35 cellular contexts compared by ENCODE assay signal in genomic region chr15:82980986-82981385, GRCh38.
"Had no signal": no experiment of that assay in that cellular context is flagged by ENCODE, and none has a peak within 500 bp of the region (broad histone marks: within the 10 kb centered on the region; RNA-seq: fewer than 3 reads in every experiment).

No MANE protein-coding gene starts in this region.

- H3K36me3 ChIP-seq: ascending aorta had no signal

- H3K27ac ChIP-seq: ascending aorta, VCaP had no signal

- H3K27me3 Mint-ChIP-seq: activated B cell treated with CpG ODN at 0.5 μM for 24 hours; activated CD4-positive, alpha-beta memory T cell treated with anti-CD3 and anti-CD28 coated beads, Interleukin-2, amount 10 ng/mL, durations not matched to agents 7 days and 5 days; activated CD4-positive, alpha-beta T cell treated with anti-CD3 and anti-CD28 coated beads for 36 hours; activated CD4-positive, alpha-beta T cell treated with anti-CD3 and anti-CD28 coated beads, Interleukin-2, amount 10 ng/mL, durations not matched to agents 7 days and 5 days; activated CD8-positive, alpha-beta memory T cell treated with anti-CD3 and anti-CD28 coated beads, Interleukin-2, amount 10 ng/mL, durations not matched to agents 7 days and 5 days; activated naive CD4-positive, alpha-beta T cell treated with anti-CD3 and anti-CD28 coated beads, Interleukin-2, amount 10 ng/mL, durations not matched to agents 7 days and 5 days; activated naive CD4-positive, alpha-beta T cell treated with anti-CD3 and anti-CD28 coated beads, Interleukin-2, amount 50 U/mL, for 24 hours; activated naive CD8-positive, alpha-beta T cell; activated naive CD8-positive, alpha-beta T cell treated with anti-CD3 and anti-CD28 coated beads, Interleukin-2, amount 10 ng/mL, durations not matched to agents 7 days and 5 days; activated naive CD8-positive, alpha-beta T cell treated with anti-CD3 and anti-CD28 coated beads, Interleukin-2, amount 50 U/mL, for 24 hours; activated T-cell treated with anti-CD3 and anti-CD28 coated beads, Interleukin-2, amount 50 U/mL, for 24 hours; central memory CD8-positive, alpha-beta T cell had no signal

- H3K27me3 ChIP-seq: ascending aorta had no signal

- ATAC-seq: activated CD4-positive, alpha-beta T cell treated with anti-CD3 and anti-CD28 coated beads for 36 hours; activated CD4-positive, CD25-positive, alpha-beta regulatory T cell treated with anti-CD3 and anti-CD28 coated beads, Interleukin-2, amount 50 U/mL, for 24 hours; activated CD8-positive, alpha-beta memory T cell treated with anti-CD3 and anti-CD28 coated beads, Interleukin-2, amount 10 ng/mL, durations not matched to agents 7 days and 5 days; activated CD8-positive, alpha-beta T cell treated with anti-CD3 and anti-CD28 coated beads, Interleukin-2, amount 10 ng/mL, durations not matched to agents 7 days and 5 days; activated naive CD8-positive, alpha-beta T cell treated with anti-CD3 and anti-CD28 coated beads, Interleukin-2, amount 50 U/mL, for 24 hours had no signal

- H3K36me3 Mint-ChIP-seq: activated naive CD4-positive, alpha-beta T cell treated with anti-CD3 and anti-CD28 coated beads, Interleukin-2, amount 50 U/mL, for 24 hours had no signal

- H3K9me3 Mint-ChIP-seq: activated B cell treated with CpG ODN at 0.5 μM for 24 hours; activated CD4-positive, alpha-beta memory T cell treated with anti-CD3 and anti-CD28 coated beads, Interleukin-2, amount 10 ng/mL, durations not matched to agents 7 days and 5 days; activated CD4-positive, alpha-beta T cell treated with anti-CD3 and anti-CD28 coated beads, Interleukin-2, amount 10 ng/mL, durations not matched to agents 7 days and 5 days; activated naive CD4-positive, alpha-beta T cell treated with anti-CD3 and anti-CD28 coated beads, Interleukin-2, amount 10 ng/mL, durations not matched to agents 7 days and 5 days; activated naive CD4-positive, alpha-beta T cell treated with anti-CD3 and anti-CD28 coated beads, Interleukin-2, amount 50 U/mL, for 24 hours; activated naive CD8-positive, alpha-beta T cell treated with anti-CD3 and anti-CD28 coated beads, Interleukin-2, amount 10 ng/mL, durations not matched to agents 7 days and 5 days; activated naive CD8-positive, alpha-beta T cell treated with anti-CD3 and anti-CD28 coated beads, Interleukin-2, amount 50 U/mL, for 24 hours; activated T-cell treated with anti-CD3 and anti-CD28 coated beads, Interleukin-2, amount 50 U/mL, for 24 hours; activated T-helper 2 cell treated with anti-CD3 and anti-CD28 coated beads, Interferon-gamma antibody, Interleukin-2, Interleukin-4, amounts not matched to agents 10 μg/mL and 5 μg/mL and 100 μg/mL, durations not matched to agents 14 hours and 24 hours and 36 hours; central memory CD8-positive, alpha-beta T cell; T-helper 1 cell treated with Interleukin-12 subunit alpha and Interleukin-12 subunit beta and Interleukin-4 antibody, amounts not matched to agents 30 μg/mL and 1 μg/mL, for 36 hours; T-helper 2 cell treated with Interferon-gamma antibody and Interleukin-4, amounts not matched to agents 5 μg/mL and 100 μg/mL, for 36 hours had no signal

- DNase-seq: activated B cell treated with CpG ODN at 0.5 μM for 24 hours; activated CD4-positive, alpha-beta memory T cell treated with anti-CD3 and anti-CD28 coated beads, Interleukin-2, amount 10 ng/mL, durations not matched to agents 7 days and 5 days; activated CD4-positive, alpha-beta T cell treated with anti-CD3 and anti-CD28 coated beads for 1 hour; activated CD4-positive, alpha-beta T cell treated with anti-CD3 and anti-CD28 coated beads for 36 hours; activated CD4-positive, alpha-beta T cell treated with anti-CD3 and anti-CD28 coated beads for 48 hours; activated CD4-positive, alpha-beta T cell treated with anti-CD3 and anti-CD28 coated beads, Interleukin-2, amount 10 ng/mL, durations not matched to agents 7 days and 5 days; activated CD4-positive, alpha-beta T cell treated with anti-CD3 and anti-CD28 coated beads, Interleukin-2, amount 50 U/mL, for 48 hours; activated CD8-positive, alpha-beta memory T cell treated with anti-CD3 and anti-CD28 coated beads for 24 hours; activated CD8-positive, alpha-beta memory T cell treated with anti-CD3 and anti-CD28 coated beads, Interleukin-2, amount 10 ng/mL, durations not matched to agents 7 days and 5 days; activated CD8-positive, alpha-beta memory T cell treated with anti-CD3 and anti-CD28 coated beads, Interleukin-2, amount 50 U/mL, for 48 hours; activated CD8-positive, alpha-beta T cell treated with anti-CD3 and anti-CD28 coated beads, Interleukin-2, amount 10 ng/mL, durations not matched to agents 7 days and 5 days; activated effector memory CD4-positive, alpha-beta T cell treated with Interleukin-2 at 50 U/mL for 16 hours; activated gamma-delta T cell; activated naive CD4-positive, alpha-beta T cell treated with anti-CD3 and anti-CD28 coated beads, Interleukin-2, amount 10 ng/mL, durations not matched to agents 7 days and 5 days; activated naive CD4-positive, alpha-beta T cell treated with Interleukin-2 at 50 U/mL for 16 hours; activated naive CD8-positive, alpha-beta T cell treated with anti-CD3 and anti-CD28 coated beads, Interleukin-2, amount 10 ng/mL, durations not matched to agents 7 days and 5 days; activated naive CD8-positive, alpha-beta T cell treated with anti-CD3 and anti-CD28 coated beads, Interleukin-2, amount 50 U/mL, for 24 hours; activated T-cell treated with anti-CD3 and anti-CD28 coated beads, Interleukin-2, amount 50 U/mL, for 24 hours; activated T-cell treated with anti-CD3 and anti-CD28 coated beads, Interleukin-2, amount 50 U/mL, for 48 hours; amygdala; anterior cingulate cortex; caudate nucleus; cerebellar nuclear complex; T-helper 1 cell; T-helper 9 cell had no signal

- H3K27ac Mint-ChIP-seq: activated B cell treated with CpG ODN at 0.5 μM for 24 hours; activated CD4-positive, alpha-beta memory T cell treated with anti-CD3 and anti-CD28 coated beads, Interleukin-2, amount 10 ng/mL, durations not matched to agents 7 days and 5 days; activated CD4-positive, alpha-beta T cell treated with anti-CD3 and anti-CD28 coated beads for 36 hours; activated CD4-positive, alpha-beta T cell treated with anti-CD3 and anti-CD28 coated beads, Interleukin-2, amount 10 ng/mL, durations not matched to agents 7 days and 5 days; activated CD8-positive, alpha-beta memory T cell treated with anti-CD3 and anti-CD28 coated beads, Interleukin-2, amount 10 ng/mL, durations not matched to agents 7 days and 5 days; activated CD8-positive, alpha-beta T cell treated with anti-CD3 and anti-CD28 coated beads, Interleukin-2, amount 10 ng/mL, durations not matched to agents 7 days and 5 days; activated naive CD4-positive, alpha-beta T cell treated with anti-CD3 and anti-CD28 coated beads, Interleukin-2, amount 10 ng/mL, durations not matched to agents 7 days and 5 days; activated naive CD4-positive, alpha-beta T cell treated with anti-CD3 and anti-CD28 coated beads, Interleukin-2, amount 50 U/mL, for 24 hours; activated naive CD8-positive, alpha-beta T cell; activated naive CD8-positive, alpha-beta T cell treated with anti-CD3 and anti-CD28 coated beads, Interleukin-2, amount 10 ng/mL, durations not matched to agents 7 days and 5 days; activated naive CD8-positive, alpha-beta T cell treated with anti-CD3 and anti-CD28 coated beads, Interleukin-2, amount 50 U/mL, for 24 hours; activated T-cell treated with anti-CD3 and anti-CD28 coated beads, Interleukin-2, amount 50 U/mL, for 24 hours; activated T-helper 2 cell treated with anti-CD3 and anti-CD28 coated beads, Interferon-gamma antibody, Interleukin-2, Interleukin-4, amounts not matched to agents 10 μg/mL and 5 μg/mL and 100 μg/mL, durations not matched to agents 14 hours and 24 hours and 36 hours; brain; T-helper 1 cell treated with Interleukin-12 subunit alpha and Interleukin-12 subunit beta and Interleukin-4 antibody, amounts not matched to agents 30 μg/mL and 1 μg/mL, for 36 hours; T-helper 2 cell treated with Interferon-gamma antibody and Interleukin-4, amounts not matched to agents 5 μg/mL and 100 μg/mL, for 36 hours had no signal

- H3K4me3 Mint-ChIP-seq: activated B cell treated with CpG ODN at 0.5 μM for 24 hours; activated CD4-positive, alpha-beta memory T cell treated with anti-CD3 and anti-CD28 coated beads, Interleukin-2, amount 10 ng/mL, durations not matched to agents 7 days and 5 days; activated CD4-positive, alpha-beta T cell treated with anti-CD3 and anti-CD28 coated beads for 36 hours; activated CD4-positive, alpha-beta T cell treated with anti-CD3 and anti-CD28 coated beads, Interleukin-2, amount 10 ng/mL, durations not matched to agents 7 days and 5 days; activated CD8-positive, alpha-beta memory T cell treated with anti-CD3 and anti-CD28 coated beads, Interleukin-2, amount 10 ng/mL, durations not matched to agents 7 days and 5 days; activated CD8-positive, alpha-beta T cell treated with anti-CD3 and anti-CD28 coated beads, Interleukin-2, amount 10 ng/mL, durations not matched to agents 7 days and 5 days; activated naive CD4-positive, alpha-beta T cell treated with anti-CD3 and anti-CD28 coated beads, Interleukin-2, amount 10 ng/mL, durations not matched to agents 7 days and 5 days; activated naive CD4-positive, alpha-beta T cell treated with anti-CD3 and anti-CD28 coated beads, Interleukin-2, amount 50 U/mL, for 24 hours; activated naive CD8-positive, alpha-beta T cell; activated naive CD8-positive, alpha-beta T cell treated with anti-CD3 and anti-CD28 coated beads, Interleukin-2, amount 10 ng/mL, durations not matched to agents 7 days and 5 days; activated naive CD8-positive, alpha-beta T cell treated with anti-CD3 and anti-CD28 coated beads, Interleukin-2, amount 50 U/mL, for 24 hours; activated T-cell treated with anti-CD3 and anti-CD28 coated beads, Interleukin-2, amount 50 U/mL, for 24 hours; central memory CD8-positive, alpha-beta T cell; T-helper 1 cell treated with Interleukin-12 subunit alpha and Interleukin-12 subunit beta and Interleukin-4 antibody, amounts not matched to agents 30 μg/mL and 1 μg/mL, for 36 hours; T-helper 2 cell treated with Interferon-gamma antibody and Interleukin-4, amounts not matched to agents 5 μg/mL and 100 μg/mL, for 36 hours had no signal

- H3K9me3 ChIP-seq: ascending aorta had no signal

- H3K4me3 ChIP-seq: ascending aorta had no signal
